Comparison of ENCODE assay signal across 8 cellular contexts in genomic region chr12:14995583-14996425, GRCh38.
DNase-seq lines count a peak whose midpoint lies in the region; ATAC-seq and TF ChIP-seq lines count a peak whose summit lies in the region.

No MANE protein-coding gene starts in this region.

- H3K27ac ChIP-seq in MM.1S (ENCODE audit: low read length): no peak overlapping the region
- H3K27ac ChIP-seq in RWPE2 (ENCODE audit: poor library complexity, severe bottlenecking): no peak overlapping the region
- peak overlapping the region; percentile 6 for H3K27ac ChIP-seq in neutrophil

- H3K4me1 ChIP-seq in MM.1S (ENCODE audit: low read length) (peaks cover 27% of the 10 kb centered on the region), RWPE2 (ENCODE audit: insufficient read depth, poor library complexity, severe bottlenecking) (peaks cover 5% of the 10 kb centered on the region), neutrophil (ENCODE audit: control insufficient read depth in 1 of 2, insufficient read depth in 1 of 2, low read depth in 1 of 2, low read length in 1 of 2) (peaks cover 30 to 38% of the 10 kb centered on the region in 2 experiments)

- ATAC-seq in RWPE2 (ENCODE audit: low read depth) (no peak), GM21447 (IDR thresholded peaks at IDR 0.05; ENCODE audit: unreplicated experiment) (no peak)

- H3K36me3 ChIP-seq in MM.1S (replicated peaks; ENCODE audit: insufficient read depth, low read length): no peaks in the 10 kb centered on the region
- no peaks in the 10 kb centered on the region for H3K36me3 ChIP-seq in RWPE2 (ENCODE audit: low read depth)
- H3K36me3 ChIP-seq in neutrophil: no peaks in the 10 kb centered on the region

- H4K20me1 ChIP-seq in MM.1S (ENCODE audit: insufficient read depth, low read length): no peaks in the 10 kb centered on the region

- H3K9me2 ChIP-seq in MM.1S (replicated peaks; ENCODE audit: insufficient read depth, low read length): no peaks in the 10 kb centered on the region

- peaks cover 5% of the 10 kb centered on the region; the same call in 1 of the 2 replicates for H3F3A ChIP-seq in MM.1S (ENCODE audit: insufficient read depth, low read length)

- peak; percentile 67 for TF ChIP-seq CTCF in MM.1S (IDR thresholded peaks at IDR 0.05; ENCODE audit: low read length)
- TF ChIP-seq CTCF in RWPE2 (IDR thresholded peaks at IDR 0.05; ENCODE audit: poor library complexity, severe bottlenecking): peak; percentile 53
- TF ChIP-seq CTCF in neutrophil (IDR thresholded peaks at IDR 0.05): peak; percentile 62

- H3K4me3 ChIP-seq in MM.1S (ENCODE audit: low read length) (no peak overlapping the region), RWPE2 (ENCODE audit: severe bottlenecking) (no peak overlapping the region), neutrophil (ENCODE audit: low read depth in 1 of 2, low read length in 1 of 2) (no peak overlapping the region)

- H3K9ac ChIP-seq in MM.1S (ENCODE audit: low read length): no peak overlapping the region

- no peaks in the 10 kb centered on the region for H3K79me2 ChIP-seq in MM.1S (ENCODE audit: low read length)

- no peak for TF ChIP-seq POLR2A in erythroblast (IDR thresholded peaks at IDR 0.05; ENCODE audit: low read length)

- H3K9me3 ChIP-seq in MM.1S (replicated peaks; ENCODE audit: insufficient read depth, low read length) (no peaks in the 10 kb centered on the region), RWPE2 (ENCODE audit: severe bottlenecking) (no peaks in the 10 kb centered on the region), neutrophil (no peaks in the 10 kb centered on the region)

- DNase-seq in NCI-H510A treated with DMSO at 0.1 percent for 48 hours (lab: John Stamatoyannopoulos, UW) (peak; percentile 60), NCI-H510A (lab: John Stamatoyannopoulos, UW) (no peak), MM.1S (peak; percentile 64), RWPE2 (ENCODE audit: low spot score) (no peak), erythroblast (lab: John Stamatoyannopoulos, UW) (peak; percentile 77 to 85), amygdala (lab: John Stamatoyannopoulos, UW) (no peak)

- H3K4me2 ChIP-seq in MM.1S (ENCODE audit: low read depth, low read length): no peak overlapping the region

- H3K27me3 ChIP-seq in MM.1S (replicated peaks; ENCODE audit: insufficient read depth, low read length): no peaks in the 10 kb centered on the region
- H3K27me3 ChIP-seq in RWPE2 (ENCODE audit: insufficient read depth, poor library complexity, severe bottlenecking): no peaks in the 10 kb centered on the region
- peaks cover 21% of the 10 kb centered on the region for H3K27me3 ChIP-seq in neutrophil

- H2AFZ ChIP-seq in MM.1S (ENCODE audit: low read length): no peak overlapping the region

Comparison
In these comparisons a context has a peak if more than half of its experiments do, and no peak if none do; other contexts are left out.
1. DNase-seq: peak in NCI-H510A treated with DMSO at 0.1 percent for 48 hours (single experiment), MM.1S (single experiment) and erythroblast (2 of 2); none in NCI-H510A (single experiment), RWPE2 (single experiment) and amygdala (0 of 56).
2. Peak in every context shown above with its lines, with median percentiles within 50 percentile points of each other: CTCF ChIP-seq.